ENCODE assay signal across 9 cellular contexts in the genomic region with DNA sequence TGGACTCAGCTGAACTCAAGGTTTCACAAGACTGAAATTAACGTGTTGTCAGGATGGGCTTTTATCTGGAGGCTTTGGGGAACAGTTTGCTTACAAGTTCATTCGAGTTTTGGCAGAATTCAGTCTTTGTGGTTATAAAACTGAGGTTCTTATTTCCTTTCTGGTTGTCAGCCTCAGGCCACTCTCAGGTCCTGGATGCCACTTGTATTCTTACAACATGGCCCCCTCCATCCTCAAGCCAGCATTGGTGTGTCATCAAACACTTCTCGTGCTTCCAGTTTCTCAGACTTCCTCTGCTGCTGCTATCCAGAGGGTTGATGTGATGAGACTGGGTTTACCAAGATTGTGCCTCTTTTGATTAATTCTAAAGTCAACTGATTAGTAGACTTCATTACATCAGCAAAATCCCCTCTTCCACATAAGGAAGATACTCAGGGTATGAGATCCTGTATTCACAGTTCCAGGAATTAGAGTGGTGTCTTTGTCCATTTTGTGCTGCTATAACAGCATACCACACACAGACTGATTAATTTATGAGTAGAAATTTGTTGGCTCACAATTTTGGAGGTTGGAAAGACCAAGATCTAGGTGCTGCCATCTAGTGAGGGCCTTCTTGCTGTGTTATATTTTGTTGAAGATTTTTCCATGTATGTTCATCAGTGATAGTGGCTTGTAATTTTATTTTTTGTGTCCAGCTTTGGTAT. TPM values are rescaled to one million over a fixed set of nuclear protein-coding genes. Genes with fewer than 3 reads are reported as not detected.
DNase-seq lines count a peak whose midpoint lies in the region; ATAC-seq lines count a peak whose summit lies in the region.
"Had no signal": no experiment of that assay in that cellular context is flagged by ENCODE, and none has a peak within 500 bp of the region (broad histone marks: within the 10 kb centered on the region; RNA-seq: fewer than 3 reads in every experiment).

No MANE protein-coding gene starts in this region.

- H3K4me1 ChIP-seq in CD8-positive, alpha-beta memory T cell (ENCODE audit: insufficient read depth, low read length): peaks cover 31% of the 10 kb centered on the region

- ATAC-seq in GM19395 (IDR thresholded peaks at IDR 0.05; ENCODE audit: unreplicated experiment) (peak; percentile 54), HG03521 (IDR thresholded peaks at IDR 0.05; ENCODE audit: unreplicated experiment) (no peak), GM21423 (IDR thresholded peaks at IDR 0.05; ENCODE audit: unreplicated experiment) (no peak)
- peak; percentile 30 to 35 for ATAC-seq in stimulated activated naive B cell treated with anti-CD40 and anti-IgM and Interleukin-4, amounts not matched to agents 10 μg/mL and 1 μg/mL and 100 μg/mL, for 72 hours (replicated peaks)

- CTCF ChIA-PET in CD8-positive, alpha-beta memory T cell (lab: Charles Lee): interaction anchor here (0.7 to 1.9 kb wide), 2 partner anchors 11 kb away, joined by 3 to 8 read pairs; a partner anchor contains a TSS

- POLR2A ChIA-PET in CD8-positive, alpha-beta memory T cell (lab: Charles Lee): interaction anchor here (0.6 to 0.8 kb wide), 2 partner anchors 10 to 13 kb away, joined by 3 to 4 read pairs; a partner anchor contains a TSS

- no peaks in the 10 kb centered on the region for H3K27me3 ChIP-seq in CD8-positive, alpha-beta memory T cell (ENCODE audit: insufficient read depth, low read length, poor library complexity, severe bottlenecking)

- H3K9me3 Mint-ChIP-seq in CD8-positive, alpha-beta memory T cell: no peaks in the 10 kb centered on the region
- H3K9me3 Mint-ChIP-seq in stimulated activated naive B cell treated with anti-CD40 and anti-IgM and Interleukin-4, amounts not matched to agents 10 μg/mL and 1 μg/mL and 100 μg/mL, for 72 hours: no peaks in the 10 kb centered on the region

- H3K27ac ChIP-seq in CD8-positive, alpha-beta memory T cell (ENCODE audit: low read depth, low read length): no peak overlapping the region

- H3K27ac Mint-ChIP-seq in CD8-positive, alpha-beta memory T cell: peak overlapping the region; percentile 6 to 83 (median 75)
- peak overlapping the region; percentile 89 for H3K27ac Mint-ChIP-seq in stimulated activated naive B cell treated with anti-CD40 and anti-IgM and Interleukin-4, amounts not matched to agents 10 μg/mL and 1 μg/mL and 100 μg/mL, for 72 hours

- no peaks in the 10 kb centered on the region for H3K27me3 Mint-ChIP-seq in CD8-positive, alpha-beta memory T cell
- H3K27me3 Mint-ChIP-seq in stimulated activated naive B cell treated with anti-CD40 and anti-IgM and Interleukin-4, amounts not matched to agents 10 μg/mL and 1 μg/mL and 100 μg/mL, for 72 hours: no peaks in the 10 kb centered on the region

- H3K4me3 ChIP-seq in CD8-positive, alpha-beta memory T cell (ENCODE audit: low read length): no peak overlapping the region
- H3K4me3 ChIP-seq: skin epidermis had no signal

- peak overlapping the region in 5 of 7 donors; percentile 23 to 54 (median 48) for H3K4me3 Mint-ChIP-seq in CD8-positive, alpha-beta memory T cell
- peak overlapping the region; percentile 2 to 17 for H3K4me3 Mint-ChIP-seq in stimulated activated naive B cell treated with anti-CD40 and anti-IgM and Interleukin-4, amounts not matched to agents 10 μg/mL and 1 μg/mL and 100 μg/mL, for 72 hours

- no peaks in the 10 kb centered on the region for H3K9me3 ChIP-seq in CD8-positive, alpha-beta memory T cell (ENCODE audit: low read length)

- no peaks in the 10 kb centered on the region for H3K36me3 ChIP-seq in CD8-positive, alpha-beta memory T cell (ENCODE audit: insufficient read depth, low read length)

- H3K36me3 Mint-ChIP-seq in CD8-positive, alpha-beta memory T cell: peaks cover 0 to 12% (median 2%) of the 10 kb centered on the region in 3 donors
- peaks cover 8 to 43% of the 10 kb centered on the region in 2 donors for H3K36me3 Mint-ChIP-seq in stimulated activated naive B cell treated with anti-CD40 and anti-IgM and Interleukin-4, amounts not matched to agents 10 μg/mL and 1 μg/mL and 100 μg/mL, for 72 hours

- peaks cover 45 to 68% (median 59%) of the 10 kb centered on the region in 3 donors for H3K4me1 Mint-ChIP-seq in CD8-positive, alpha-beta memory T cell
- peaks cover 36 to 70% of the 10 kb centered on the region in 2 donors for H3K4me1 Mint-ChIP-seq in stimulated activated naive B cell treated with anti-CD40 and anti-IgM and Interleukin-4, amounts not matched to agents 10 μg/mL and 1 μg/mL and 100 μg/mL, for 72 hours

- DNase-seq in CD8-positive, alpha-beta memory T cell: peak in 2 of 5 donors; percentile 16 to 32
- DNase-seq in RPMI7951 (ENCODE audit: low read depth): peak; percentile 92
- peak; percentile 19 for DNase-seq in effector CD4-positive, alpha-beta T cell
- no peak for DNase-seq in stimulated activated naive B cell treated with anti-CD40 and anti-IgM and Interleukin-4, amounts not matched to agents 10 μg/mL and 1 μg/mL and 100 μg/mL, for 72 hours
- no peak for DNase-seq in NCI-H1436 (lab: John Stamatoyannopoulos, UW)

RNA-seq across cellular contexts. Expression of a gene that starts 10.9 kb away (rescaled TPM):
- total RNA-seq in CD8-positive, alpha-beta memory T cell: 10 to 100 TPM; 51.2 to 56.3 TPM
- polyA plus RNA-seq in CD8-positive, alpha-beta memory T cell: 26.5 TPM
- 19.9 and 298 TPM in 2 replicates for total RNA-seq in RPMI7951 (2014; rRNA removed; shearing (Covaris generic))

RNA-seq across cellular contexts. Expression of a gene that starts 52.3 kb away (rescaled TPM):
- total RNA-seq in CD8-positive, alpha-beta memory T cell: 10 to 100 TPM; 47.6 to 54.8 TPM
- 102 TPM for polyA plus RNA-seq in CD8-positive, alpha-beta memory T cell
- 72.6 and 77.9 TPM in 2 replicates for total RNA-seq in RPMI7951 (2014; rRNA removed; shearing (Covaris generic))

Comparison
In these comparisons a context has a peak if more than half of its experiments do, and no peak if none do; other contexts are left out.
1. DNase-seq: peak in RPMI7951 (single experiment) and effector CD4-positive, alpha-beta T cell (single experiment); none in stimulated activated naive B cell treated with anti-CD40 and anti-IgM and Interleukin-4, amounts not matched to agents 10 μg/mL and 1 μg/mL and 100 μg/mL, for 72 hours (single experiment) and NCI-H1436 (single experiment).
2. ATAC-seq: peak in GM19395 (single experiment) and stimulated activated naive B cell treated with anti-CD40 and anti-IgM and Interleukin-4, amounts not matched to agents 10 μg/mL and 1 μg/mL and 100 μg/mL, for 72 hours (2 of 2); none in HG03521 (single experiment) and GM21423 (single experiment).